Comparison of ENCODE assay signal across 13 cellular contexts in the genomic region with DNA sequence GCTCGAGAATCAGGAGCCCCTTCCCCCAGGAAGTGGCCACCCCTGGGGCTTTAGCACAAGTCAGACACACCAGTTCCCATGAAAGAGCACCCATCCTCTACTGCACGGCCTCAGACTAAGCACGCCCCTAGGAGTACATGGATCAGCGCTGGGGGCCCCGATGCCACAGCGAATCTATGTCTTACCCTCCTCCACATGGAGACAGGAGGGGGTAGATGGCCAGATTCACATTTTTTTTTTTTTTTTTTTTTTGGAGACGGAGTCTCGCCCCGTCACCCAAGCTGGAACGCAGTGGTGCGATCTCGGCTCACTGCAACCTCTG. TPM values are rescaled to one million over a fixed set of nuclear protein-coding genes. Genes with fewer than 3 reads are reported as not detected.
DNase-seq lines count a peak whose midpoint lies in the region; TF ChIP-seq lines count a peak whose summit lies in the region.
"Had no signal": no experiment of that assay in that cellular context is flagged by ENCODE, and none has a peak within 500 bp of the region (broad histone marks: within the 10 kb centered on the region; RNA-seq: fewer than 3 reads in every experiment).

No MANE protein-coding gene starts in this region.

- peaks cover 4% of the 10 kb centered on the region for H3K4me1 ChIP-seq in osteoblast (ENCODE audit: insufficient read depth, low read length)
- H3K4me1 ChIP-seq: Caco-2 had no signal

- no peak overlapping the region for H3K4me2 ChIP-seq in osteoblast (ENCODE audit: insufficient read depth, low read length)
- H3K4me2 ChIP-seq: BLaER1 had no signal

- no peak for TF ChIP-seq CTCF in RWPE1 (conservative IDR thresholded peaks at IDR 0.05; ENCODE audit: low read depth)
- TF ChIP-seq CTCF in osteoblast (IDR thresholded peaks at IDR 0.05; ENCODE audit: extremely low read depth, low read depth, low read length): no peak

- peaks cover 70% of the 10 kb centered on the region for H3K36me3 ChIP-seq in osteoblast (ENCODE audit: insufficient read depth, low read length)

- H3K9me3 ChIP-seq in osteoblast (ENCODE audit: low read depth, low read length): no peaks in the 10 kb centered on the region
- H3K9me3 ChIP-seq: BLaER1, Caco-2 had no signal

- H2AFZ ChIP-seq in osteoblast (ENCODE audit: low read length): no peak overlapping the region
- H2AFZ ChIP-seq: GM23248 had no signal

- H4K20me1 ChIP-seq in osteoblast (ENCODE audit: insufficient read depth, low read length): peaks cover 12% of the 10 kb centered on the region

- no peaks in the 10 kb centered on the region for H3K27me3 ChIP-seq in osteoblast (ENCODE audit: insufficient read depth, low read length)
- H3K27me3 ChIP-seq: BLaER1 had no signal

- H3K27ac ChIP-seq in RWPE1: peak overlapping the region; percentile 94
- H3K27ac ChIP-seq in osteoblast (ENCODE audit: low read depth, low read length): no peak overlapping the region
- H3K27ac ChIP-seq: BLaER1, GM23248 had no signal

- no peak overlapping the region for H3K4me3 ChIP-seq in osteoblast (ENCODE audit: insufficient read depth, low read length)
- H3K4me3 ChIP-seq: BLaER1, GM23248 had no signal

- DNase-seq in AG20443 (ENCODE audit: low spot score) (peak; percentile 3), HEK293T (ENCODE audit: extremely low spot score) (peak; percentile 3), RWPE1 (ENCODE audit: low spot score) (no peak), osteoblast (ENCODE audit: insufficient read length, low spot score, missing footprints) (peak; percentile 9), retina (no peak)
- no peak for DNase-seq in stimulated activated CD4-positive, alpha-beta T cell treated with anti-CD3 and anti-CD28 coated beads, Interleukin-4, amount 100 ng/mL, for 4 hours
- DNase-seq: AML-193; CD8-positive, alpha-beta memory T cell; GF-D8; GM23248; H7 had no signal

- POLR2A ChIA-PET in HEK293T (lab: Yijun Ruan, JAX): interaction anchor here (1.3 kb wide), 1 partner anchor 13 kb away, joined by 3 read pairs; no protein-coding TSS in a partner anchor
- POLR2A ChIA-PET in RWPE1 (lab: Yijun Ruan, JAX; ENCODE audit: low non-redundant PET): no interaction called here

- CTCF ChIA-PET in HEK293T (lab: Yijun Ruan, JAX) (interaction anchor here (1.9 kb wide), 1 partner anchor 12 kb away, joined by 9 read pairs; no protein-coding TSS in a partner anchor), RWPE1 (lab: Yijun Ruan, JAX) (interaction anchor here (0.6 to 1.3 kb wide), 5 partner anchors 18 to 1648 kb away, joined by 3 to 5 read pairs (median 3); a partner anchor contains a TSS)

- H3K79me2 ChIP-seq in osteoblast (ENCODE audit: insufficient read depth, low read length): peaks cover 13% of the 10 kb centered on the region

TF ChIP-seq in HEK293T, 16 proteins besides CTCF, POLR2A, EP300 and RAD21:
- TF ChIP-seq L3MBTL2 (conservative IDR thresholded peaks at IDR 0.05): no peak
- TF ChIP-seq SUZ12 (IDR thresholded peaks at IDR 0.05): no peak
- TF ChIP-seq ELF4 (IDR thresholded peaks at IDR 0.05): no peak
- TF ChIP-seq SP1 (IDR thresholded peaks at IDR 0.05): no peak
- TF ChIP-seq FOXM1 (IDR thresholded peaks at IDR 0.05; ENCODE audit: borderline replicate concordance): no peak
- TF ChIP-seq BHLHE40 (IDR thresholded peaks at IDR 0.05; ENCODE audit: borderline replicate concordance): no peak
- no peak for TF ChIP-seq TARDBP (IDR thresholded peaks at IDR 0.05)
- TF ChIP-seq ARNT (IDR thresholded peaks at IDR 0.05): no peak
- no peak for TF ChIP-seq FOXA1 (IDR thresholded peaks at IDR 0.05)
- TF ChIP-seq, protein P1, sequence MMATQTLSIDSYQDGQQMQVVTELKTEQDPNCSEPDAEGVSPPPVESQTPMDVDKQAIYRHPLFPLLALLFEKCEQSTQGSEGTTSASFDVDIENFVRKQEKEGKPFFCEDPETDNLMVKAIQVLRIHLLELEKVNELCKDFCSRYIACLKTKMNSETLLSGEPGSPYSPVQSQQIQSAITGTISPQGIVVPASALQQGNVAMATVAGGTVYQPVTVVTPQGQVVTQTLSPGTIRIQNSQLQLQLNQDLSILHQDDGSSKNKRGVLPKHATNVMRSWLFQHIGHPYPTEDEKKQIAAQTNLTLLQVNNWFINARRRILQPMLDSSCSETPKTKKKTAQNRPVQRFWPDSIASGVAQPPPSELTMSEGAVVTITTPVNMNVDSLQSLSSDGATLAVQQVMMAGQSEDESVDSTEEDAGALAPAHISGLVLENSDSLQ (IDR thresholded peaks at IDR 0.05): no peak
- no peak for TF ChIP-seq NFRKB (IDR thresholded peaks at IDR 0.05)
- TF ChIP-seq FOXK2 (IDR thresholded peaks at IDR 0.05): no peak
- TF ChIP-seq HDGF (IDR thresholded peaks at IDR 0.05; ENCODE audit: borderline replicate concordance): no peak
- TF ChIP-seq ZNF384 (IDR thresholded peaks at IDR 0.05): no peak
- no peak for TF ChIP-seq CTBP1 (IDR thresholded peaks at IDR 0.05; ENCODE audit: borderline replicate concordance)
- no peak for TF ChIP-seq LEF1 (IDR thresholded peaks at IDR 0.05; ENCODE audit: borderline replicate concordance)

RNA-seq across cellular contexts. Expression of a gene that starts 3.2 kb away (rescaled TPM):
- total RNA-seq in osteoblast: 37.7 and 47.4 TPM in 2 replicates

RNA-seq across cellular contexts. Expression of a gene that starts 34.4 kb away (rescaled TPM):
- 197 and 213 TPM in 2 replicates for total RNA-seq in osteoblast

RNA-seq across cellular contexts. Expression of a gene that starts 44.1 kb away (rescaled TPM):
- 30.6 and 42.7 TPM in 2 replicates for total RNA-seq in osteoblast

Comparison
In these comparisons a context has a peak if more than half of its experiments do, and no peak if none do; other contexts are left out.
1. DNase-seq: peak in AG20443 (single experiment), HEK293T (single experiment) and osteoblast (single experiment); none in RWPE1 (single experiment), retina (single experiment) and stimulated activated CD4-positive, alpha-beta T cell treated with anti-CD3 and anti-CD28 coated beads, Interleukin-4, amount 100 ng/mL, for 4 hours (0 of 2).